ENCODE assay signal across 8 cellular contexts in genomic region chr21:33641339-33642026, GRCh38. TPM values are rescaled to one million over a fixed set of nuclear protein-coding genes. Genes with fewer than 3 reads are reported as not detected.
DNase-seq lines count a peak whose midpoint lies in the region; ATAC-seq and TF ChIP-seq lines count a peak whose summit lies in the region.

CRYZL1 (minus strand) TSS chr21:33641741; CDS start chr21:33631551, 10,190 bp downstream.

- intact Hi-C loops in spleen (cut with DNase I; ENCODE audit: low total_unique reads) = no loop called here

- H3K36me3 ChIP-seq in spleen = no peaks in the 10 kb centered on the region

- H3K27ac ChIP-seq in spleen = peak within 1 kb of the TSS; percentile 79 to 94 (median 91)

- peak in 3 of 11 experiments; percentile 13 to 29 (median 24) for TF ChIP-seq CTCF in spleen (IDR thresholded peaks at IDR 0.05 in 8 of 11, conservative IDR thresholded peaks at IDR 0.05 in 3 of 11)

- 0 to 1% (median 0%) methylated on average over 21 to 38 of the region's 38 CpGs for WGBS in spleen, 5 donors

- DNase-seq in AG08396 (ENCODE audit: low spot score) (peak; percentile 95), NCI-H345 treated with DMSO at 0.1 percent for 48 hours (lab: John Stamatoyannopoulos, UW; ENCODE audit: unreplicated experiment) (peak; percentile 99), inferior parietal cortex (ENCODE audit: extremely low spot score) (peak; percentile 100), spleen (peak; percentile 100)
- DNase-seq in activated CD4-positive, CD25-positive, alpha-beta regulatory T cell (lab: John Stamatoyannopoulos, UW) = peak; percentile 98 to 99 (median 99)
- DNase-seq in central memory CD4-positive, alpha-beta T cell = peak; percentile 100

- H3K9me3 ChIP-seq in spleen = no peaks in the 10 kb centered on the region

- peaks cover 3 to 73% (median 39%) of the 10 kb centered on the region in 6 donors for H3K4me1 ChIP-seq in spleen

- peaks cover 0 to 26% (median 3%) of the 10 kb centered on the region in 7 donors for H3K27me3 ChIP-seq in spleen (replicated peaks in 1 of 7)

- peak within 1 kb of the TSS; percentile 77 to 100 (median 94) for H3K4me3 ChIP-seq in spleen

- no peak for TF ChIP-seq POLR2A in spleen (IDR thresholded peaks at IDR 0.05)

- ATAC-seq in GM19023 (IDR thresholded peaks at IDR 0.05; ENCODE audit: unreplicated experiment) (peak; percentile 80), HG03280 (IDR thresholded peaks at IDR 0.05; ENCODE audit: unreplicated experiment) (peak; percentile 84)

RNA-seq across cellular contexts. Expression of gene CRYZL1, which starts in this region (rescaled TPM):
- total RNA-seq in spleen = 10 to 100 TPM; 30.2 to 54.9 (median 40.2) TPM
- polyA plus RNA-seq in spleen = 10 to 100 TPM; 21.7 to 25.9 (median 22.0) TPM

Comparison
In these comparisons a context has a peak if more than half of its experiments do, and no peak if none do; other contexts are left out.
1. Peak in every context shown above with its lines: DNase-seq, ATAC-seq, H3K4me3 ChIP-seq and H3K27ac ChIP-seq.